16 cellular contexts compared by ENCODE assay signal in the genomic region with DNA sequence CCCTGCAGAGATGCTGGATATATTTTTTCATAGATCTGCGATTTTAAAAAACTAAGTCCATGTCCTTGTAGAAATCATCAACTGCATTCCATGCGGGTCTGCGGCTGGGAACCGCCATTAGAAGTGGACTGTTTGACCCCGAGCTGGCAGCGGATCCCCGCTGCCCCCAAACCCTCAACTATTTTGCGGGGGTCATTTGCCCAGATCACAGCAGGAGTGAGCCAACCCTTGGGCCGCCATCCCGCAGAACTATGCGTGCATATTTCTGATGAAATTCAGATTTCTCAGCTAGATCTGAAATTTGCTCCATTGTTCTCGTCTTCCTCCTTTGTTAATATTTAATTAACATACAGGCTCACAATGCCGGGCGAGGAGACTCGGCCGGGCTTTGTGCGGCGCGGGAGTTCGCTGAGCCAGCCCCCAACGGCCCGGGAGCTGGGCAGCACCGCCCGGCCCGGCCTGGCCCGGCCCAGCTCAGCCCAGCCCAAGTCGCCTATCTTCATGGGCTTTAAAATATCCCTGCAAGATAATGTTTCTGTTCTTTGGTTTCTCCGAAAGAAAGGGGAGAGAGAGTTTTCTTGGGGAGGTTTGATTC. TPM values are rescaled to one million over a fixed set of nuclear protein-coding genes. Genes with fewer than 3 reads are reported as not detected.
A peak's percentile ranks its signal among the peaks of the same experiment; 100 is the strongest.
DNase-seq lines count a peak whose midpoint lies in the region; TF ChIP-seq lines count a peak whose summit lies in the region.
"Had no signal": no experiment of that assay in that cellular context is flagged by ENCODE, and none has a peak within 500 bp of the region (broad histone marks: within the 10 kb centered on the region; RNA-seq: fewer than 3 reads in every experiment).

No MANE protein-coding gene starts in this region.

- H3K27ac Mint-ChIP-seq in Calu3 (ENCODE audit: unreplicated experiment) = peak overlapping the region; percentile 69

- peak overlapping the region; percentile 90 for H3K4me3 ChIP-seq in SK-N-MC
- H3K4me3 ChIP-seq in iPS-18a (ENCODE audit: low read length) = peak overlapping the region; percentile 16
- no peak overlapping the region for H3K4me3 ChIP-seq in osteoblast (ENCODE audit: insufficient read depth, low read length)
- H3K4me3 ChIP-seq: Peyer's patch, skin epidermis had no signal

- DNase-seq in Calu3 (no peak), SK-N-MC (ENCODE audit: low read depth, low spot score) (no peak), osteoblast (ENCODE audit: insufficient read length, low spot score, missing footprints) (peak; percentile 86), NCI-H2107 treated with DMSO at 0.1 percent for 48 hours (lab: John Stamatoyannopoulos, UW; ENCODE audit: unreplicated experiment) (no peak), HUDEP-2 (lab: John Stamatoyannopoulos, UW; ENCODE audit: unreplicated experiment in 76 of 76) (no peak), NCI-H1105 treated with DMSO at 0.1 percent for 48 hours (lab: John Stamatoyannopoulos, UW) (no peak)
- DNase-seq: activated CD4-positive, alpha-beta T cell treated with anti-CD3 and anti-CD28 coated beads, Interleukin-2, amount 50 U/mL, for 1 hour; gastrocnemius medialis; GDM1; NCI-H1436; Peyer's patch; stimulated activated CD4-positive, alpha-beta T cell treated with anti-CD3 and anti-CD28 coated beads, Interleukin-4, amount 100 ng/mL, for 4 hours had no signal

- H3K9me3 Mint-ChIP-seq in Calu3 (ENCODE audit: low read depth, unreplicated experiment) = no peaks in the 10 kb centered on the region
- H3K9me3 Mint-ChIP-seq: activated naive CD4-positive, alpha-beta T cell treated with anti-CD3 and anti-CD28 coated beads, Interleukin-2, amount 50 U/mL, for 72 hours had no signal

- H3K4me2 ChIP-seq in osteoblast (ENCODE audit: insufficient read depth, low read length) = no peak overlapping the region

- intact Hi-C loops in Calu3 (cut with micrococcal nuclease; ENCODE audit: unreplicated experiment) = no loop called here

- no peaks in the 10 kb centered on the region for H3K79me2 ChIP-seq in osteoblast (ENCODE audit: insufficient read depth, low read length)

- H3K36me3 ChIP-seq in SK-N-MC (ENCODE audit: insufficient read depth, low read length) (no peaks in the 10 kb centered on the region), iPS-18a (ENCODE audit: control insufficient read depth, low read depth, low read length) (no peaks in the 10 kb centered on the region), osteoblast (ENCODE audit: insufficient read depth, low read length) (no peaks in the 10 kb centered on the region)
- H3K36me3 ChIP-seq: gastrocnemius medialis, Peyer's patch had no signal

- TF ChIP-seq CTCF in Calu3 (IDR thresholded peaks at IDR 0.05; ENCODE audit: unreplicated experiment) (no peak), osteoblast (IDR thresholded peaks at IDR 0.05; ENCODE audit: extremely low read depth, low read depth, low read length) (no peak)

- H3K27me3 ChIP-seq in iPS-18a (ENCODE audit: control insufficient read depth, insufficient read depth, low read length) = peaks cover 97% of the 10 kb centered on the region
- peaks cover 94% of the 10 kb centered on the region for H3K27me3 ChIP-seq in osteoblast (ENCODE audit: insufficient read depth, low read length)

- H3K9ac ChIP-seq in SK-N-MC (ENCODE audit: insufficient read length) = peak overlapping the region; percentile 79
- no peak overlapping the region for H3K9ac ChIP-seq in iPS-18a (ENCODE audit: low read length)

- H3K4me1 ChIP-seq in iPS-18a (ENCODE audit: control insufficient read depth, low read depth, low read length) = peaks cover 12% of the 10 kb centered on the region
- H3K4me1 ChIP-seq in osteoblast (ENCODE audit: insufficient read depth, low read length) = peaks cover 5% of the 10 kb centered on the region

- BruUV-seq in Calu3 (replicated peaks; lab: Mats Ljungman, UMichigan) = no TSS peak

- CTCF ChIA-PET in Calu3 (lab: Charles Lee) = no interaction called here

- H3K27ac ChIP-seq in SK-N-MC = 0 out of 2 replicates have a peak overlapping the region, but pooled peaks have one; percentile 21
- H3K27ac ChIP-seq in iPS-18a (ENCODE audit: low read length) = no peak overlapping the region
- no peak overlapping the region for H3K27ac ChIP-seq in osteoblast (ENCODE audit: low read depth, low read length)
- H3K27ac ChIP-seq: gastrocnemius medialis, Peyer's patch, skin epidermis had no signal

- H3K9me3 ChIP-seq in SK-N-MC (ENCODE audit: low read depth, low read length) (no peaks in the 10 kb centered on the region), iPS-18a (ENCODE audit: control insufficient read depth, low read depth, low read length) (no peaks in the 10 kb centered on the region), osteoblast (ENCODE audit: low read depth, low read length) (no peaks in the 10 kb centered on the region)
- H3K9me3 ChIP-seq: gastrocnemius medialis, Peyer's patch had no signal

- H3K36me3 Mint-ChIP-seq in Calu3 (ENCODE audit: insufficient read depth, unreplicated experiment) = peaks cover 40% of the 10 kb centered on the region

- peaks cover 3% of the 10 kb centered on the region for H4K20me1 ChIP-seq in osteoblast (ENCODE audit: insufficient read depth, low read length)

- peak overlapping the region; percentile 86 for H3K4me3 Mint-ChIP-seq in Calu3 (ENCODE audit: low read depth, unreplicated experiment)

- no peak overlapping the region for H2AFZ ChIP-seq in osteoblast (ENCODE audit: low read length)

- peaks cover 20% of the 10 kb centered on the region for H3K4me1 Mint-ChIP-seq in Calu3 (ENCODE audit: low read depth, unreplicated experiment)

- peaks cover 58% of the 10 kb centered on the region for H3K27me3 Mint-ChIP-seq in Calu3 (ENCODE audit: unreplicated experiment)

RNA-seq across cellular contexts. Expression of a gene that starts 2.0 kb away (rescaled TPM):
- total RNA-seq in Calu3 (2022) (3.2 TPM in 2 replicates), osteoblast (under 0.01 TPM in 1 of 2 replicates, not detected in the other)
- total RNA-seq: activated naive CD4-positive, alpha-beta T cell treated with anti-CD3 and anti-CD28 coated beads, Interleukin-2, amount 50 U/mL, for 72 hours; mucosa of gallbladder; Peyer's patch had no signal
